11 cellular contexts compared by ENCODE assay signal in genomic region chr13:97257228-97257755, GRCh38. TPM values are rescaled to one million over a fixed set of nuclear protein-coding genes. Genes with fewer than 3 reads are reported as not detected.
DNase-seq lines count a peak whose midpoint lies in the region; ATAC-seq and TF ChIP-seq lines count a peak whose summit lies in the region.
"Had no signal": no experiment of that assay in that cellular context is flagged by ENCODE, and none has a peak within 500 bp of the region (broad histone marks: within the 10 kb centered on the region; RNA-seq: fewer than 3 reads in every experiment).

No MANE protein-coding gene starts in this region.

- no peak for DNase-seq in activated CD4-positive, alpha-beta T cell treated with anti-CD3 and anti-CD28 coated beads, Interleukin-2, amount 10 ng/mL, durations not matched to agents 7 days and 5 days
- no peak for DNase-seq in activated CD4-positive, alpha-beta T cell treated with anti-CD3 and anti-CD28 coated beads for 4 hours
- DNase-seq in ascending aorta (ENCODE audit: low spot score in 2 of 2): no peak
- DNase-seq in right lobe of liver: no peak
- DNase-seq in tibial artery: no peak
- DNase-seq in T1000 (lab: John Stamatoyannopoulos, UW): no peak
- DNase-seq: activated naive CD4-positive, alpha-beta T cell; naive thymus-derived CD4-positive, alpha-beta T cell; NCI-H2029 treated with DMSO at 0.1 percent for 48 hours had no signal

- no peak for TF ChIP-seq POLR2A in right lobe of liver (IDR thresholded peaks at IDR 0.05)

- WGBS in right lobe of liver (ENCODE audit: insufficient coverage, low coverage, low lambda C conversion rate, missing lambda C conversion rate): 43% methylated on average over 5 of the region's 6 CpGs

- H3K4me1 Mint-ChIP-seq in activated CD4-positive, alpha-beta T cell treated with anti-CD3 and anti-CD28 coated beads, Interleukin-2, amount 10 ng/mL, durations not matched to agents 7 days and 5 days: peaks cover 63% of the 10 kb centered on the region

- POLR2A ChIA-PET in activated CD4-positive, alpha-beta T cell treated with anti-CD3 and anti-CD28 coated beads, Interleukin-2, amount 10 ng/mL, durations not matched to agents 7 days and 5 days (lab: Charles Lee): interaction anchor here (0.6 kb wide), 1 partner anchor 35 kb away, joined by 3 read pairs; no protein-coding TSS in a partner anchor

- peak overlapping the region; percentile 76 to 79 for H3K27ac ChIP-seq in ascending aorta
- peak overlapping the region; percentile 90 to 93 (median 91) for H3K27ac ChIP-seq in right lobe of liver
- peak overlapping the region; percentile 68 to 71 for H3K27ac ChIP-seq in tibial artery

- H3K9me3 ChIP-seq in ascending aorta (no peaks in the 10 kb centered on the region), right lobe of liver (no peaks in the 10 kb centered on the region), tibial artery (no peaks in the 10 kb centered on the region)

- no peak overlapping the region for H3K4me3 Mint-ChIP-seq in activated CD4-positive, alpha-beta T cell treated with anti-CD3 and anti-CD28 coated beads, Interleukin-2, amount 10 ng/mL, durations not matched to agents 7 days and 5 days

- H3K9me3 Mint-ChIP-seq in activated CD4-positive, alpha-beta T cell treated with anti-CD3 and anti-CD28 coated beads, Interleukin-2, amount 10 ng/mL, durations not matched to agents 7 days and 5 days: no peaks in the 10 kb centered on the region

- H3K27ac Mint-ChIP-seq in activated CD4-positive, alpha-beta T cell treated with anti-CD3 and anti-CD28 coated beads, Interleukin-2, amount 10 ng/mL, durations not matched to agents 7 days and 5 days: peak overlapping the region; percentile 60

- CTCF ChIA-PET in activated CD4-positive, alpha-beta T cell treated with anti-CD3 and anti-CD28 coated beads, Interleukin-2, amount 10 ng/mL, durations not matched to agents 7 days and 5 days (lab: Charles Lee): no interaction called here

- intact Hi-C loops in ascending aorta (cut with DNase I): loop anchor here (2.0 to 10.0 kb wide), 2 partner anchors 30 to 178 kb away; partner anchors contain the start of gene RAP2A
- intact Hi-C loops in right lobe of liver (cut with DNase I): no loop called here
- intact Hi-C loops in tibial artery (cut with DNase I; ENCODE audit: low total_unique reads): no loop called here

- H3K4me3 ChIP-seq in ascending aorta (no peak overlapping the region), right lobe of liver (no peak overlapping the region), tibial artery (no peak overlapping the region)

- no peak for TF ChIP-seq CTCF in ascending aorta (IDR thresholded peaks at IDR 0.05)
- TF ChIP-seq CTCF in right lobe of liver (IDR thresholded peaks at IDR 0.05): no peak
- no peak for TF ChIP-seq CTCF in tibial artery (IDR thresholded peaks at IDR 0.05)

- H3K4me1 ChIP-seq in ascending aorta (peaks cover 12 to 74% of the 10 kb centered on the region in 2 donors), right lobe of liver (peaks cover 0 to 82% (median 40%) of the 10 kb centered on the region in 4 donors), tibial artery (peaks cover 0 to 98% (median 75%) of the 10 kb centered on the region in 4 donors)

- H3K27me3 ChIP-seq in ascending aorta (no peaks in the 10 kb centered on the region), right lobe of liver (no peaks in the 10 kb centered on the region), tibial artery (no peaks in the 10 kb centered on the region)

- H3K27me3 Mint-ChIP-seq in activated CD4-positive, alpha-beta T cell treated with anti-CD3 and anti-CD28 coated beads, Interleukin-2, amount 10 ng/mL, durations not matched to agents 7 days and 5 days: no peaks in the 10 kb centered on the region
- H3K27me3 Mint-ChIP-seq: naive thymus-derived CD4-positive, alpha-beta T cell had no signal

- peaks cover 11% of the 10 kb centered on the region for H3K36me3 Mint-ChIP-seq in activated CD4-positive, alpha-beta T cell treated with anti-CD3 and anti-CD28 coated beads, Interleukin-2, amount 10 ng/mL, durations not matched to agents 7 days and 5 days (ENCODE audit: low read depth)

- H3K36me3 ChIP-seq in ascending aorta (no peaks in the 10 kb centered on the region), right lobe of liver (no peaks in the 10 kb centered on the region), tibial artery (no peaks in the 10 kb centered on the region)

- peak; percentile 23 to 54 (median 46) for ATAC-seq in right lobe of liver
- no peak for ATAC-seq in HG03175 (IDR thresholded peaks at IDR 0.05; ENCODE audit: unreplicated experiment)
- no peak for ATAC-seq in HG02571 (IDR thresholded peaks at IDR 0.05; ENCODE audit: unreplicated experiment)

RNA-seq across cellular contexts. Expression of gene MBNL2, which starts 35.2 kb away (rescaled TPM):
- total RNA-seq in activated CD4-positive, alpha-beta T cell treated with anti-CD3 and anti-CD28 coated beads, Interleukin-2, amount 10 ng/mL, durations not matched to agents 7 days and 5 days: 10 to 100 TPM; 13.4 to 15.5 TPM
- 38.7 TPM for total RNA-seq in ascending aorta
- 100 to 1,000 TPM in 3 of 6 experiments, 10 to 100 TPM in 3; 30.3 to 135 (median 81.5) TPM for total RNA-seq in right lobe of liver

Comparison
In these comparisons a context has a peak if more than half of its experiments do, and no peak if none do; other contexts are left out.
1. ATAC-seq: peak in right lobe of liver (4 of 4); none in HG03175 (single experiment) and HG02571 (single experiment).
2. Peak in every context shown above with its lines, with median percentiles within 50 percentile points of each other: H3K27ac ChIP-seq.